Comparison of ENCODE assay signal across 8 cellular contexts in the genomic region with DNA sequence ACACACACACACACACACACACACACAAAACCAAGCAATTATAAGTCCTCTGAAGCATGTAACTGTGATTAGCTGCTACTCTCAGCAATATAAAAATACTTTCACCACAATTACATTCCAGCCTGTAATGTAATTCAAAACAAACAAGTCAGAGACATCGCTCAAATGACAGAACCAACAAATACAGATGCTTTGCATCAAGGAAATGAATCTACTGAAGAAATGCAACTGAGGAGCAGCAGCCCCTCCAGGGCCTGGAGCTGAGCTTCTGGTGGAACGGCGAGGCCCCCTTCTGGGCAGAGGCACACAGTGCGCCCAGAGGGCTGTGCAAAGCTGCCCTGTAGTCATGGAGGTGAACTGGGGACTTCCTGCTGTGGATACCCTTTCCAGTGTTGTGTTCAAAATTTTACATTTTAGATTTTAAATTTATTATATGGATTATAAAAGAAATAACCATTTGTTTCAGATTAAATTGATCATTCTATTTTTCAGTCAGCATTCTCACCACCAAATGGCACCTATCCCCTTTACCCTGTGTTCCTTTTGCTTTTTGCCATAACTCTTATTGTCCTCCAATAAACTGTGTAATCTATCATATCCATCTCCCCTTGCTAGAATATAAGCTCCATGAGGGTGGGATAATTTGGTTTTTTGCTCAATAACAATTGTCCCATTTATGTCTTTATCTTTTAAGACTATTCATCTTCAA. TPM values are rescaled to one million over a fixed set of nuclear protein-coding genes. Genes with fewer than 3 reads are reported as not detected.
DNase-seq lines count a peak whose midpoint lies in the region; TF ChIP-seq lines count a peak whose summit lies in the region.

No MANE protein-coding gene starts in this region.

- no peak overlapping the region for H3K27ac ChIP-seq in uterus

- DNase-seq in GM04504 (ENCODE audit: low read depth) (peak; percentile 81), H4 (ENCODE audit: low spot score) (peak; percentile 70), LHCN-M2 (ENCODE audit: low read depth) (peak; percentile 84), SK-MEL-5 (ENCODE audit: low read depth, low spot score) (peak; percentile 61), globus pallidus (ENCODE audit: low spot score) (peak; percentile 51), pons (ENCODE audit: low spot score) (peak; percentile 61), uterus (peak; percentile 32 to 65)
- DNase-seq in activated gamma-delta T cell treated with anti-CD3 and anti-CD28 coated beads, Interleukin-2, amount 50 U/mL, for 16 hours (ENCODE audit: low read depth) = peak; percentile 50

- H3K4me3 ChIP-seq in uterus = no peak overlapping the region

- no peak for TF ChIP-seq POLR2A in uterus (IDR thresholded peaks at IDR 0.05)

- no peaks in the 10 kb centered on the region for H3K27me3 ChIP-seq in uterus

- H3K9me3 ChIP-seq in uterus = no peaks in the 10 kb centered on the region

- intact Hi-C loops in uterus (cut with DNase I; ENCODE audit: low total_unique reads) = loop anchor here (5.0 kb wide), 1 partner anchor 735 kb away; no protein-coding TSS in a partner anchor

- no peaks in the 10 kb centered on the region for H3K4me1 ChIP-seq in uterus

- H3K36me3 ChIP-seq in uterus = no peaks in the 10 kb centered on the region

- in situ Hi-C loops in SK-MEL-5 (cut with HindIII; ENCODE audit: low pct_unique_long_range_greater_than_20kb, low sequenced_read_pairs) = no loop called here

- peak; percentile 75 to 88 (median 77) for TF ChIP-seq CTCF in uterus (IDR thresholded peaks at IDR 0.05)

RNA-seq across cellular contexts. Expression of a gene that starts 23.2 kb away (rescaled TPM):
- 1.7 and 4.5 TPM in 2 replicates for total RNA-seq in H4 (2014; rRNA removed; shearing (Covaris generic))
- total RNA-seq in LHCN-M2 (2014; rRNA removed) (7.2 and 7.3 TPM in 2 replicates), uterus (10 to 100 TPM in 1 of 4 donors, 1 to 10 TPM in 3; 3.8 to 26.1 (median 5.9) TPM)
- polyA plus RNA-seq in LHCN-M2 (2012) = 2.0 TPM
- 7.0 and 11.2 TPM in 2 replicates for total RNA-seq in SK-MEL-5 (2014; rRNA removed; shearing (Covaris generic))
- 3.0 and 7.0 TPM in 2 replicates for polyA plus RNA-seq in SK-MEL-5 (2015; cell fraction: cytosol; rRNA removed)
- 165 and 180 TPM in 2 replicates for polyA plus RNA-seq in SK-MEL-5 (2015; cell fraction: nucleus; rRNA removed)

RNA-seq across cellular contexts. Expression of a gene that starts 23.3 kb away (rescaled TPM):
- 6.9 and 14.9 TPM in 2 replicates for total RNA-seq in H4 (2014; rRNA removed; shearing (Covaris generic))
- total RNA-seq in LHCN-M2 (2014; rRNA removed) (23.0 and 24.4 TPM in 2 replicates), uterus (10 to 100 TPM in 3 of 4 donors, 1 to 10 TPM in 1; 4.1 to 29.7 (median 19.7) TPM)
- polyA plus RNA-seq in LHCN-M2 (2012) = 14.7 TPM
- total RNA-seq in SK-MEL-5 (2014; rRNA removed; shearing (Covaris generic)) = 13.0 and 17.5 TPM in 2 replicates
- polyA plus RNA-seq in SK-MEL-5 (2015; cell fraction: cytosol; rRNA removed) = 11.8 and 12.2 TPM in 2 replicates
- 17.0 and 23.0 TPM in 2 replicates for polyA plus RNA-seq in SK-MEL-5 (2015; cell fraction: nucleus; rRNA removed)
